In the genomic region with DNA sequence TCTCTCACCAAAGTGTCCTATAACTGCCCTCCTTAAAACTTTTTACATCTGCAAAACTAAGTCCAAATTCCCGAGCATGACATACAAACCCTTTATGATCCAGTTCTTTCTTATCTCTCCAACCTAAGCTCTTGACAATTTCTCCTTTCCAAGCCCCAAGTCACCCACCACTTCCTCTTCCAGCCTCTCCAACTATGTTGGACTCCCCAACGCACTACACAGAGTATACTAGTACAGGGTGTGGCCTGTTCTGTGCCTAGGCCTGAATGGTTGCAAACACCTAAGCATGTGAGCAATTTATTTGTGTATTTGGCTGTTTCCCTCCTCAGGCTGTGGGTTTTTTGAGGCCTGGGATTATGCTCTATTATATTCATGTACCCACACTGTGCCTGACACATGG, we compare ENCODE assay signal across 26 cellular contexts.
DNase-seq lines count a peak whose midpoint lies in the region; ATAC-seq and TF ChIP-seq lines count a peak whose summit lies in the region.
"Had no signal": no experiment of that assay in that cellular context is flagged by ENCODE, and none has a peak within 500 bp of the region (broad histone marks: within the 10 kb centered on the region; RNA-seq: fewer than 3 reads in every experiment).

No MANE protein-coding gene starts in this region.

- DNase-seq in CD4-positive, CD25-positive, alpha-beta regulatory T cell: no peak
- DNase-seq in Kasumi-1 (lab: John Stamatoyannopoulos, UW) (peak; percentile 85 to 88), OCI-M1 (lab: John Stamatoyannopoulos, UW) (peak; percentile 73), left lung (peak in 1 of 2 donors; percentile 35), cerebellar nuclear complex (lab: John Stamatoyannopoulos, UW) (no peak), posterior vena cava (ENCODE audit: low spot score) (no peak)
- DNase-seq: ACHN; activated gamma-delta T cell treated with Interleukin-2 at 50 U/mL for 16 hours; BE2C; Calu3; DMS79 treated with DMSO at 0.1 percent for 48 hours; gastrocnemius medialis; NCI-H1417 treated with DMSO at 0.1 percent for 48 hours; NCI-H2081; NCI-H226; NCI-H82; PC-9; right lobe of liver; Right ventricle myocardium superior; stimulated activated CD4-positive, alpha-beta T cell treated with anti-CD3 and anti-CD28 coated beads, Interleukin-12 subunit alpha, Interleukin-12 subunit beta, amount 100 ng/mL, for 4 hours; stimulated activated CD4-positive, alpha-beta T cell treated with anti-CD3 and anti-CD28 coated beads, Interleukin-4, amount 100 ng/mL, for 1 hour had no signal

- H3K4me1 Mint-ChIP-seq in CD4-positive, CD25-positive, alpha-beta regulatory T cell: peaks cover 0 to 8% (median 5%) of the 10 kb centered on the region in 4 donors

- peaks cover 0 to 7% (median 4%) of the 10 kb centered on the region in 7 donors for H3K9me3 Mint-ChIP-seq in CD4-positive, CD25-positive, alpha-beta regulatory T cell

- H3K27me3 Mint-ChIP-seq in CD4-positive, CD25-positive, alpha-beta regulatory T cell: peaks cover 16% of the 10 kb centered on the region

- no peak for TF ChIP-seq CTCF in left lung (IDR thresholded peaks at IDR 0.05)

- H3K27ac Mint-ChIP-seq in CD4-positive, CD25-positive, alpha-beta regulatory T cell: peak overlapping the region in 2 of 3 donors; percentile 11 to 24
- H3K27ac Mint-ChIP-seq: progenitor cell of endocrine pancreas had no signal

- peaks cover 5% of the 10 kb centered on the region for H3K4me1 ChIP-seq in CD4-positive, CD25-positive, alpha-beta regulatory T cell (ENCODE audit: control insufficient read depth, insufficient read depth, low read length, poor library complexity, severe bottlenecking)
- peaks cover 0 to 24% of the 10 kb centered on the region in 2 donors for H3K4me1 ChIP-seq in left lung
- H3K4me1 ChIP-seq: BE2C, gastrocnemius medialis, right lobe of liver had no signal

- H3K36me3 ChIP-seq in CD4-positive, CD25-positive, alpha-beta regulatory T cell (ENCODE audit: control insufficient read depth, insufficient read depth, low read length): no peaks in the 10 kb centered on the region
- no peaks in the 10 kb centered on the region for H3K36me3 ChIP-seq in left lung
- H3K36me3 ChIP-seq: BE2C, gastrocnemius medialis, right lobe of liver had no signal

- H3K36me3 Mint-ChIP-seq in CD4-positive, CD25-positive, alpha-beta regulatory T cell: no peaks in the 10 kb centered on the region

- H3K4me3 ChIP-seq in CD4-positive, CD25-positive, alpha-beta regulatory T cell (ENCODE audit: low read depth, low read length): no peak overlapping the region
- H3K4me3 ChIP-seq in left lung: no peak overlapping the region
- H3K4me3 ChIP-seq: body of pancreas, gastrocnemius medialis, PC-9, right lobe of liver had no signal

- H3K27ac ChIP-seq in CD4-positive, CD25-positive, alpha-beta regulatory T cell (ENCODE audit: insufficient read depth, low read length, poor library complexity, severe bottlenecking): no peak overlapping the region
- no peak overlapping the region for H3K27ac ChIP-seq in left lung
- H3K27ac ChIP-seq: body of pancreas, gastrocnemius medialis, PC-9, right lobe of liver had no signal

- intact Hi-C loops in left lung (cut with DNase I) (no loop called here), posterior vena cava (cut with DNase I) (loop anchor here (5.0 to 10.0 kb wide), 2 partner anchors 218 to 220 kb away; no protein-coding TSS in a partner anchor)

- H3K9me3 ChIP-seq in CD4-positive, CD25-positive, alpha-beta regulatory T cell (ENCODE audit: control insufficient read depth in 2 of 2, low read length in 2 of 2): peaks cover 9 to 10% of the 10 kb centered on the region in 2 experiments
- H3K9me3 ChIP-seq in left lung: peaks cover 0 to 7% of the 10 kb centered on the region in 2 donors
- H3K9me3 ChIP-seq: BE2C, right lobe of liver had no signal

- ATAC-seq in CD4-positive, CD25-positive, alpha-beta regulatory T cell (ENCODE audit: low read depth in 2 of 2): no peak
- ATAC-seq in left lung (peak; percentile 72), GM19328 (IDR thresholded peaks at IDR 0.05; ENCODE audit: unreplicated experiment) (no peak), GM21619 (IDR thresholded peaks at IDR 0.05; ENCODE audit: unreplicated experiment) (no peak)
- ATAC-seq: body of pancreas, gastrocnemius medialis had no signal

- peak overlapping the region in 1 of 4 donors; percentile 16 for H3K4me3 Mint-ChIP-seq in CD4-positive, CD25-positive, alpha-beta regulatory T cell
- H3K4me3 Mint-ChIP-seq: neural crest cell had no signal

- H3K27me3 ChIP-seq in CD4-positive, CD25-positive, alpha-beta regulatory T cell (ENCODE audit: control insufficient read depth, insufficient read depth, low read length): peaks cover 4% of the 10 kb centered on the region
- no peaks in the 10 kb centered on the region for H3K27me3 ChIP-seq in left lung
- H3K27me3 ChIP-seq: BE2C, body of pancreas, gastrocnemius medialis, right lobe of liver had no signal

Comparison
In these comparisons a context has a peak if more than half of its experiments do, and no peak if none do; other contexts are left out.
1. DNase-seq: peak in Kasumi-1 (2 of 2) and OCI-M1 (single experiment); none in CD4-positive, CD25-positive, alpha-beta regulatory T cell (0 of 3), cerebellar nuclear complex (0 of 2) and posterior vena cava (single experiment).
2. intact Hi-C loops: an anchor here in posterior vena cava (5.0 to 10.0 kb wide); none called in left lung.